In the genomic region with DNA sequence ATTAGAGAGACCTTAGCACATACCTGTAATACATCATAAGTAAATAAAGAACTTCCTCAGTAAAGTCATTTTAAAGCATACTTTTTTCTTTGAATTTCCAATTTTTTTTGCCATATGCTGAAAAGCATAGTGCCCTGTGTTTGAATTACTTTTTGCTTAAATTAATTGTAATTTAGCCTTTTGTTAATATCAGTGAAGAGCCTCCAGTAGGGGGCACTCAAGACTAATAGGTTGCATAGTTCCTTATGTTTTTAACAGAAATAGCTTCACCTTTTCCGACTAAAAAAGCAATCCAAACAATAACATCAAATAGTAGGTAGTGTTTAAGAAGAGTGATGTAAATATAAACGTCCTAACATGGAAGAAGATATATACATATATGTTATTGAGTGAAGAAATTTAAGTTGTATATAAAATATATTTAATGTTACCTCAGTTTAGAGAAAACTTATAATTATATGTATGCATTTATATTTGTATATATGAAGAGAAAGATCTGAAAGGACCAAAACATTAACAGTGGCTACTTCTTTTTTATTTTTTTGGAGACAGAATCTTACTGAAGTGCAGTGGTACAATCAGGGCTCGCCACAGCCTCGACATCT, we compare ENCODE assay signal across 8 cellular contexts. TPM values are rescaled to one million over a fixed set of nuclear protein-coding genes. Genes with fewer than 3 reads are reported as not detected.
A peak's percentile ranks its signal among the peaks of the same experiment; 100 is the strongest.
DNase-seq lines count a peak whose midpoint lies in the region; ATAC-seq, FAIRE-seq and TF ChIP-seq lines count a peak whose summit lies in the region.

No MANE protein-coding gene starts in this region.

- H3K4me3 Mint-ChIP-seq in Calu3 (ENCODE audit: low read depth, unreplicated experiment) = no peak overlapping the region
- no peak overlapping the region for H3K4me3 Mint-ChIP-seq in stimulated activated memory B cell treated with anti-CD40 and anti-IgM and Interleukin-4, amounts not matched to agents 10 μg/mL and 1 μg/mL and 100 μg/mL, for 72 hours

- ATAC-seq in stimulated activated memory B cell treated with anti-CD40 and anti-IgM and Interleukin-4, amounts not matched to agents 10 μg/mL and 1 μg/mL and 100 μg/mL, for 72 hours = no peak

- TF ChIP-seq CTCF in Calu3 (IDR thresholded peaks at IDR 0.05; ENCODE audit: unreplicated experiment) (peak; percentile 52), astrocyte of the spinal cord (IDR thresholded peaks at IDR 0.05; ENCODE audit: low read depth, low read length) (peak; percentile 64), kidney (IDR thresholded peaks at IDR 0.05; ENCODE audit: borderline replicate concordance, extremely low read depth, insufficient read depth) (peak; percentile 56)

- intact Hi-C loops in Calu3 (cut with micrococcal nuclease; ENCODE audit: unreplicated experiment) (loop anchor here (1.0 to 5.0 kb wide), 2 partner anchors 194 to 294 kb away; no protein-coding TSS in a partner anchor), kidney (cut with DNase I) (no loop called here)

- BruUV-seq in Calu3 (replicated peaks; lab: Mats Ljungman, UMichigan) = no TSS peak

- DNase-seq in Calu3 (peak; percentile 34), HCEC 1CT (peak; percentile 35), NT2/D1 (ENCODE audit: low read depth, low spot score) (peak; percentile 23), astrocyte of the spinal cord (ENCODE audit: low read depth, low spot score) (peak; percentile 74), kidney (no peak), stromal cell of bone marrow (ENCODE audit: low read depth) (peak; percentile 47), GM19238 (ENCODE audit: insufficient read length, low spot score) (no peak)

- no peaks in the 10 kb centered on the region for H3K9me3 ChIP-seq in NT2/D1 (ENCODE audit: insufficient read depth, low read length)
- no peaks in the 10 kb centered on the region for H3K9me3 ChIP-seq in kidney (ENCODE audit: control insufficient read depth in 1 of 2, low read length in 2 of 2)

- no peaks in the 10 kb centered on the region for H3K27me3 Mint-ChIP-seq in Calu3 (ENCODE audit: unreplicated experiment)
- H3K27me3 Mint-ChIP-seq in stimulated activated memory B cell treated with anti-CD40 and anti-IgM and Interleukin-4, amounts not matched to agents 10 μg/mL and 1 μg/mL and 100 μg/mL, for 72 hours = no peaks in the 10 kb centered on the region

- H3K4me1 Mint-ChIP-seq in Calu3 (ENCODE audit: low read depth, unreplicated experiment) = no peaks in the 10 kb centered on the region
- peaks cover 20% of the 10 kb centered on the region for H3K4me1 Mint-ChIP-seq in stimulated activated memory B cell treated with anti-CD40 and anti-IgM and Interleukin-4, amounts not matched to agents 10 μg/mL and 1 μg/mL and 100 μg/mL, for 72 hours

- H3K9ac ChIP-seq in NT2/D1 (ENCODE audit: insufficient read length, low read depth) = no peak overlapping the region
- no peak overlapping the region for H3K9ac ChIP-seq in kidney (ENCODE audit: low read length in 2 of 2)

- H3K9me3 Mint-ChIP-seq in Calu3 (ENCODE audit: low read depth, unreplicated experiment) = no peaks in the 10 kb centered on the region
- no peaks in the 10 kb centered on the region for H3K9me3 Mint-ChIP-seq in stimulated activated memory B cell treated with anti-CD40 and anti-IgM and Interleukin-4, amounts not matched to agents 10 μg/mL and 1 μg/mL and 100 μg/mL, for 72 hours

- peak; percentile 79 for FAIRE-seq in kidney (lab: Jason Lieb, UNC)

- no peaks in the 10 kb centered on the region for H3K27me3 ChIP-seq in NT2/D1 (ENCODE audit: insufficient read depth, insufficient read length)

- in situ Hi-C loops in astrocyte of the spinal cord (cut with HindIII; ENCODE audit: low sequenced_read_pairs) = no loop called here

- H3K36me3 ChIP-seq in NT2/D1 (ENCODE audit: insufficient read depth, insufficient read length, low read length) (peaks cover 47% of the 10 kb centered on the region), kidney (ENCODE audit: control insufficient read depth in 1 of 2, insufficient read depth in 2 of 2, low read length in 2 of 2) (no peaks in the 10 kb centered on the region)

- H3K36me3 Mint-ChIP-seq in Calu3 (ENCODE audit: insufficient read depth, unreplicated experiment) = peaks cover 6% of the 10 kb centered on the region
- peaks cover 22% of the 10 kb centered on the region for H3K36me3 Mint-ChIP-seq in stimulated activated memory B cell treated with anti-CD40 and anti-IgM and Interleukin-4, amounts not matched to agents 10 μg/mL and 1 μg/mL and 100 μg/mL, for 72 hours

- no peaks in the 10 kb centered on the region for H3K4me1 ChIP-seq in NT2/D1 (ENCODE audit: insufficient read depth, insufficient read length)
- H3K4me1 ChIP-seq in kidney (ENCODE audit: control insufficient read depth in 1 of 2, insufficient read depth in 1 of 2, low read depth in 1 of 2, low read length in 2 of 2) = no peaks in the 10 kb centered on the region

- no peak overlapping the region for H3K27ac ChIP-seq in kidney (ENCODE audit: low read depth in 2 of 2, low read length in 2 of 2)

- CTCF ChIA-PET in Calu3 (lab: Charles Lee) = interaction anchor here (0.5 to 1.5 kb wide), 5 partner anchors 15 to 294 kb away, joined by 3 to 8 read pairs (median 4); no protein-coding TSS in a partner anchor

- H3K4me3 ChIP-seq in NT2/D1 (ENCODE audit: insufficient read length, low read depth) (no peak overlapping the region), astrocyte of the spinal cord (ENCODE audit: low read depth, low read length) (no peak overlapping the region), kidney (ENCODE audit: low read length in 2 of 2) (no peak overlapping the region)

- no peak overlapping the region for H3K27ac Mint-ChIP-seq in Calu3 (ENCODE audit: unreplicated experiment)
- H3K27ac Mint-ChIP-seq in stimulated activated memory B cell treated with anti-CD40 and anti-IgM and Interleukin-4, amounts not matched to agents 10 μg/mL and 1 μg/mL and 100 μg/mL, for 72 hours = no peak overlapping the region

RNA-seq across cellular contexts. Expression of a gene that starts 18.6 kb away (rescaled TPM):
- total RNA-seq in Calu3 (2022) = 24.3 and 28.4 TPM in 2 replicates
- 20.2 TPM for total RNA-seq in kidney
- 29.3 TPM for polyA plus RNA-seq in kidney (ENCODE audit: insufficient read depth, low read depth, low replicate concordance)

RNA-seq across cellular contexts. Expression of a gene that starts 19.2 kb away (rescaled TPM):
- total RNA-seq in Calu3 (2022) (0.07 TPM in 2 replicates), kidney (0.22 TPM)
- 0.09 TPM for polyA plus RNA-seq in kidney (ENCODE audit: insufficient read depth, low read depth, low replicate concordance)

RNA-seq across cellular contexts. Expression of a gene that starts 44.6 kb away (rescaled TPM):
- total RNA-seq in Calu3 (2022) (0.07 and 0.09 TPM in 2 replicates), kidney (0.82 TPM)
- polyA plus RNA-seq in kidney (ENCODE audit: insufficient read depth, low read depth, low replicate concordance) = 0.47 TPM

Comparison
In these comparisons a context has a peak if more than half of its experiments do, and no peak if none do; other contexts are left out.
1. DNase-seq: peak in Calu3 (single experiment), HCEC 1CT (single experiment), NT2/D1 (single experiment), astrocyte of the spinal cord (single experiment) and stromal cell of bone marrow (single experiment); none in kidney (single experiment) and GM19238 (single experiment).
2. Peak in every context shown above with its lines, with median percentiles within 50 percentile points of each other: CTCF ChIP-seq.